In genomic region chr2:106099691-106100090, GRCh38 we compare ENCODE assay signal across 29 cellular contexts.
"Had no signal": no experiment of that assay in that cellular context is flagged by ENCODE, and none has a peak within 500 bp of the region (broad histone marks: within the 10 kb centered on the region; RNA-seq: fewer than 3 reads in every experiment).

No MANE protein-coding gene starts in this region.

- H3K9me3 Mint-ChIP-seq: activated B cell treated with CpG ODN at 0.5 μM for 24 hours; activated CD8-positive, alpha-beta T cell treated with anti-CD3 and anti-CD28 coated beads for 36 hours; activated T-cell treated with anti-CD3 and anti-CD28 coated beads, Interleukin-2, amount 50 U/mL, for 72 hours; brain; T-helper 2 cell treated with Interferon-gamma antibody and Interleukin-4, amounts not matched to agents 5 μg/mL and 100 μg/mL, for 36 hours had no signal

- H3K4me3 Mint-ChIP-seq: activated B cell treated with CpG ODN at 0.5 μM for 24 hours; activated CD8-positive, alpha-beta T cell treated with anti-CD3 and anti-CD28 coated beads for 36 hours; activated naive CD8-positive, alpha-beta T cell; activated T-cell treated with anti-CD3 and anti-CD28 coated beads, Interleukin-2, amount 50 U/mL, for 72 hours; brain; T-helper 17 cell; T-helper 2 cell treated with Interferon-gamma antibody and Interleukin-4, amounts not matched to agents 5 μg/mL and 100 μg/mL, for 36 hours had no signal

- H3K4me1 ChIP-seq: ascending aorta, breast epithelium, colonic mucosa had no signal

- H3K36me3 ChIP-seq: breast epithelium, cardiac muscle cell, colonic mucosa had no signal

- H3K4me1 Mint-ChIP-seq: brain had no signal

- H3K27me3 ChIP-seq: ascending aorta, breast epithelium, cardiac muscle cell, colonic mucosa had no signal

- H3K4me3 ChIP-seq: ascending aorta, breast epithelium, cardiac muscle cell, colonic mucosa had no signal

- H3K27ac Mint-ChIP-seq: activated B cell treated with CpG ODN at 0.5 μM for 24 hours; activated CD8-positive, alpha-beta T cell treated with anti-CD3 and anti-CD28 coated beads for 36 hours; activated T-cell treated with anti-CD3 and anti-CD28 coated beads, Interleukin-2, amount 50 U/mL, for 72 hours; brain had no signal

- H3K27me3 Mint-ChIP-seq: activated B cell treated with CpG ODN at 0.5 μM for 24 hours; activated CD8-positive, alpha-beta T cell treated with anti-CD3 and anti-CD28 coated beads for 36 hours; activated naive CD8-positive, alpha-beta T cell; brain; T-helper 17 cell had no signal

- DNase-seq: activated B cell treated with CpG ODN at 0.5 μM for 24 hours; activated CD4-positive, alpha-beta T cell treated with anti-CD3 and anti-CD28 coated beads, Interleukin-2, amount 50 U/mL, for 4 hours; activated CD8-positive, alpha-beta memory T cell treated with anti-CD3 and anti-CD28 coated beads for 24 hours; activated CD8-positive, alpha-beta T cell treated with anti-CD3 and anti-CD28 coated beads for 36 hours; activated effector memory CD4-positive, alpha-beta T cell treated with Interleukin-2 at 50 U/mL for 16 hours; activated gamma-delta T cell treated with Interleukin-2 at 50 U/mL for 16 hours; activated naive CD4-positive, alpha-beta T cell treated with anti-CD3 and anti-CD28 coated beads, Interleukin-2, amount 50 U/mL, for 16 hours; activated naive CD4-positive, alpha-beta T cell treated with Interleukin-2 at 50 U/mL for 16 hours; activated T-cell treated with anti-CD3 and anti-CD28 coated beads, Interleukin-2, amount 50 U/mL, for 1 hour; activated T-cell treated with anti-CD3 and anti-CD28 coated beads, Interleukin-2, amount 50 U/mL, for 72 hours; central memory CD4-positive, alpha-beta T cell; cerebellar nuclear complex; colonic mucosa; effector CD8-positive, alpha-beta T cell; foreskin fibroblast; head of caudate nucleus; SW 1271; T-helper 1 cell; T-helper 17 cell; T1000; WERI-Rb-1 had no signal

- ATAC-seq: activated CD4-positive, CD25-positive, alpha-beta regulatory T cell treated with anti-CD3 and anti-CD28 coated beads, Interleukin-2, amount 50 U/mL, for 24 hours; activated CD8-positive, alpha-beta T cell treated with anti-CD3 and anti-CD28 coated beads for 36 hours; activated T-cell treated with anti-CD3 and anti-CD28 coated beads, Interleukin-2, amount 50 U/mL, for 72 hours; esophagus mucosa; T-helper 17 cell had no signal

- H3K9me3 ChIP-seq: ascending aorta, breast epithelium, colonic mucosa had no signal

- H3K27ac ChIP-seq: ascending aorta, breast epithelium, cardiac muscle cell, colonic mucosa, WERI-Rb-1 had no signal
